21 cellular contexts compared by ENCODE assay signal in the genomic region with DNA sequence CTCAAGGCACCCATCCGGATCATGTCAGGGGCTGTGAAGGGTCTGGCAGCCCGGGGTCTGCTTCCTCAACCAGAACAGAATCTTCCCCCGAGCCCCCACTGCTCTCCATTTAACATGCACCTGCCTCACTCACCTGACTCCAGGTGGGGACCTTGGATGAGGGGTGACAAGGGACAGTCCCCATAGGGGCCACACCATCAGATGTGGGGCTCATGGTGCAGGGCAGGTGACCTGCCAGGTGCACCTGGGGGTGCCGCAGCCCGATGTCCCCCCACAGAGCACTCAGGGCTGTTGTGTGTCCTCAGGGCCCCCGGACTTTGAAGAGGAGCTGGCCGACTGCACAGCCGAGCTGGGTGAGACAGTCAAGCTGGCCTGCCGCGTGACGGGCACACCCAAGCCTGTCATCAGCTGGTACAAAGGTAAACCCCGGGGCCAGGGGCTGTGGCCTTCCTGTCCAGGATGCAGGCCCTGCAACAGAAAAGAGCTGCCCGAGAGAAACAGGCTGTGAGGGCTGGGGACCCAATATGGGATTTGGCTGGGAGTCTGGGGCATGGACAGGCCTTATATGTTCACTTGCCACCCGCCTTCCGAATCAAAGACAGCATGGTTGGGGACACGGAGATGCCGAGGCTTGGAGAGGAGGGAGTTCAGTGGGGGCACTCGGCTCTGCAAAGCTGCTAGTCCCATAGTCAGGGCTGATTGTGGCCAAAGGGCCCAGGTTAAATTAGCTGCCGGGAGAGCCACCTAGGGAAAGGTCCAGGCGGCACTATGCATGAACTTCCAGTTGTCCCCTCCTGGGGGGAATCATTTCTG.
DNase-seq lines count a peak whose midpoint lies in the region; ATAC-seq and TF ChIP-seq lines count a peak whose summit lies in the region.
"Had no signal": no experiment of that assay in that cellular context is flagged by ENCODE, and none has a peak within 500 bp of the region (broad histone marks: within the 10 kb centered on the region; RNA-seq: fewer than 3 reads in every experiment).

No MANE protein-coding gene starts in this region.

- H3K27ac ChIP-seq in right atrium auricular region: no peak overlapping the region
- H3K27ac ChIP-seq in coronary artery: no peak overlapping the region
- no peak overlapping the region for H3K27ac ChIP-seq in transverse colon
- H3K27ac ChIP-seq: esophagus squamous epithelium, SJSA1 had no signal

- H3K9me3 Mint-ChIP-seq in natural killer cell treated with Interleukin-12 subunit alpha and Interleukin-12 subunit beta and Interleukin-15 and Interleukin-18, amount 100 ng/mL, for 72 hours: no peaks in the 10 kb centered on the region
- H3K9me3 Mint-ChIP-seq: activated T-helper 17 cell treated with anti-CD3 and anti-CD28 coated beads, Interleukin-2, amount 50 U/mL, for 72 hours; central memory CD8-positive, alpha-beta T cell had no signal

- WGBS in transverse colon (ENCODE audit: low coverage in 1 of 2), 2 donors: 91% methylated on average over 13 of the region's 20 CpGs; no CpG with 5 or more reads in 1 of the 2 donors

- TF ChIP-seq CTCF in right atrium auricular region (IDR thresholded peaks at IDR 0.05) (no peak), coronary artery (IDR thresholded peaks at IDR 0.05) (no peak), transverse colon (IDR thresholded peaks at IDR 0.05) (no peak)

- in situ Hi-C loops in transverse colon (cut with MboI; ENCODE audit: low pct_ligation_motif_present in 1 of 4, low pct_unique_long_range_greater_than_20kb in 1 of 4, low sequenced_read_pairs in 3 of 4): no loop called here

- ATAC-seq in Right ventricle myocardium inferior (no peak), HG03457 (IDR thresholded peaks at IDR 0.05; ENCODE audit: unreplicated experiment) (no peak), GM21576 (IDR thresholded peaks at IDR 0.05; ENCODE audit: unreplicated experiment) (no peak)
- ATAC-seq in natural killer cell treated with Interleukin-12 subunit alpha and Interleukin-12 subunit beta and Interleukin-15 and Interleukin-18, amount 100 ng/mL, for 72 hours: no peak
- ATAC-seq: activated CD8-positive, alpha-beta T cell treated with anti-CD3 and anti-CD28 coated beads, Interleukin-2, amount 10 ng/mL, durations not matched to agents 7 days and 5 days; activated T-helper 17 cell treated with anti-CD3 and anti-CD28 coated beads, Interleukin-2, amount 50 U/mL, for 72 hours had no signal

- no peak for TF ChIP-seq POLR2A in transverse colon (IDR thresholded peaks at IDR 0.05)

- DNase-seq in Right ventricle myocardium inferior (ENCODE audit: missing footprints) (peak; percentile 26), right atrium auricular region (ENCODE audit: low spot score) (no peak), coronary artery (ENCODE audit: low spot score) (peak; percentile 49), transverse colon (peak; percentile 5), SKM-1 treated with dmso at 0.1 percent for 144 hours (lab: John Stamatoyannopoulos, UW; ENCODE audit: unreplicated experiment) (no peak)
- DNase-seq in natural killer cell treated with Interleukin-12 subunit alpha and Interleukin-12 subunit beta and Interleukin-15 and Interleukin-18, amount 100 ng/mL, for 72 hours (ENCODE audit: low spot score): peak; percentile 49
- DNase-seq: activated CD8-positive, alpha-beta T cell treated with anti-CD3 and anti-CD28 coated beads, Interleukin-2, amount 10 ng/mL, durations not matched to agents 7 days and 5 days; DMS79 treated with DMSO at 0.1 percent for 48 hours; effector CD4-positive, alpha-beta T cell; esophagus squamous epithelium; NCI-H2227 treated with DMSO at 0.1 percent for 48 hours; NCI-H774; OCI-M1 had no signal

- intact Hi-C loops in Right ventricle myocardium inferior (cut with DNase I): no loop called here
- intact Hi-C loops in transverse colon (cut with DNase I; ENCODE audit: low total_unique reads): no loop called here

- TF ChIP-seq EP300 in transverse colon (IDR thresholded peaks at IDR 0.05; ENCODE audit: low read depth): no peak

- no peaks in the 10 kb centered on the region for H3K36me3 Mint-ChIP-seq in natural killer cell treated with Interleukin-12 subunit alpha and Interleukin-12 subunit beta and Interleukin-15 and Interleukin-18, amount 100 ng/mL, for 72 hours

- no peaks in the 10 kb centered on the region for H3K27me3 Mint-ChIP-seq in natural killer cell treated with Interleukin-12 subunit alpha and Interleukin-12 subunit beta and Interleukin-15 and Interleukin-18, amount 100 ng/mL, for 72 hours
- H3K27me3 Mint-ChIP-seq: activated T-helper 17 cell treated with anti-CD3 and anti-CD28 coated beads, Interleukin-2, amount 50 U/mL, for 72 hours; CD4-positive, alpha-beta T cell; central memory CD8-positive, alpha-beta T cell; IgD-negative memory B cell; progenitor cell of endocrine pancreas had no signal

- H3K4me3 ChIP-seq in right atrium auricular region (no peak overlapping the region), coronary artery (no peak overlapping the region), transverse colon (no peak overlapping the region)
- H3K4me3 ChIP-seq: esophagus squamous epithelium, SJSA1 had no signal

- no peaks in the 10 kb centered on the region for H3K9me3 ChIP-seq in right atrium auricular region
- H3K9me3 ChIP-seq in transverse colon: no peaks in the 10 kb centered on the region
- H3K9me3 ChIP-seq: esophagus squamous epithelium had no signal

- H3K27me3 ChIP-seq in right atrium auricular region (no peaks in the 10 kb centered on the region), transverse colon (no peaks in the 10 kb centered on the region)
- H3K27me3 ChIP-seq: esophagus squamous epithelium, SJSA1 had no signal

- peaks cover 0 to 7% of the 10 kb centered on the region in 2 donors for H3K4me1 ChIP-seq in right atrium auricular region
- no peaks in the 10 kb centered on the region for H3K4me1 ChIP-seq in transverse colon
- H3K4me1 ChIP-seq: esophagus squamous epithelium, SJSA1 had no signal

- H3K4me3 Mint-ChIP-seq in natural killer cell treated with Interleukin-12 subunit alpha and Interleukin-12 subunit beta and Interleukin-15 and Interleukin-18, amount 100 ng/mL, for 72 hours: no peak overlapping the region
- H3K4me3 Mint-ChIP-seq: activated CD8-positive, alpha-beta T cell treated with anti-CD3 and anti-CD28 coated beads, Interleukin-2, amount 10 ng/mL, durations not matched to agents 7 days and 5 days; activated T-helper 17 cell treated with anti-CD3 and anti-CD28 coated beads, Interleukin-2, amount 50 U/mL, for 72 hours; CD4-positive, alpha-beta T cell; central memory CD8-positive, alpha-beta T cell; IgD-negative memory B cell had no signal

- no peak overlapping the region for H3K27ac Mint-ChIP-seq in natural killer cell treated with Interleukin-12 subunit alpha and Interleukin-12 subunit beta and Interleukin-15 and Interleukin-18, amount 100 ng/mL, for 72 hours
- H3K27ac Mint-ChIP-seq: activated CD8-positive, alpha-beta T cell treated with anti-CD3 and anti-CD28 coated beads, Interleukin-2, amount 10 ng/mL, durations not matched to agents 7 days and 5 days; activated T-helper 17 cell treated with anti-CD3 and anti-CD28 coated beads, Interleukin-2, amount 50 U/mL, for 72 hours; CD4-positive, alpha-beta T cell; IgD-negative memory B cell; progenitor cell of endocrine pancreas had no signal

- H3K4me1 Mint-ChIP-seq in natural killer cell treated with Interleukin-12 subunit alpha and Interleukin-12 subunit beta and Interleukin-15 and Interleukin-18, amount 100 ng/mL, for 72 hours (ENCODE audit: low read depth in 2 of 2): no peaks in the 10 kb centered on the region
- H3K4me1 Mint-ChIP-seq: activated T-helper 17 cell treated with anti-CD3 and anti-CD28 coated beads, Interleukin-2, amount 50 U/mL, for 72 hours; central memory CD8-positive, alpha-beta T cell had no signal

- H3K36me3 ChIP-seq in right atrium auricular region: peaks cover 56% of the 10 kb centered on the region
- H3K36me3 ChIP-seq in transverse colon: no peaks in the 10 kb centered on the region
- H3K36me3 ChIP-seq: SJSA1 had no signal

Comparison
In these comparisons a context has a peak if more than half of its experiments do, and no peak if none do; other contexts are left out.
1. DNase-seq: peak in Right ventricle myocardium inferior (single experiment), coronary artery (single experiment), natural killer cell treated with Interleukin-12 subunit alpha and Interleukin-12 subunit beta and Interleukin-15 and Interleukin-18, amount 100 ng/mL, for 72 hours (single experiment) and transverse colon (single experiment); none in right atrium auricular region (single experiment) and SKM-1 treated with dmso at 0.1 percent for 144 hours (single experiment).